Comparison of ENCODE assay signal across 1 cellular context in the genomic region with DNA sequence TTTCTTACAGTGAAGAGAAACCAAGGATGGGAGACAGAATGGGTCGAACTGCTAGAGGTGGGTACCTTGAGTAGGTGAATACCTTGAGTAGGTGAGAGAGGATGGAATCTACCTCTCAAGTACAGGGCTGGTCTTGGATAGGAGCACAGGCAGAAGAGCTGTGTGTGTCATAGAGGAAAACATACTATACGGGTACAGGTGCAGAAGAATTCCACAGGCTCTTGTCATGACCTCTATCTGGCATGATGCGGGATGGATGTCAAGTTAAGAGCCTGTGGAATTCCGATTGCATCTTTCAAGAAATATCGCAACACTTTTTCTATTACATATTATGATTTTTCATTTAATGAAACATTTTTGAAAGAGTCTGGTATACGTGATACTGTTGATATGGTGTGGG.
TF ChIP-seq lines count a peak whose summit lies in the region.

No MANE protein-coding gene starts in this region.

TF ChIP-seq in GM23338, 12 proteins besides CTCF, POLR2A, EP300 and RAD21:
- TF ChIP-seq, protein P1, sequence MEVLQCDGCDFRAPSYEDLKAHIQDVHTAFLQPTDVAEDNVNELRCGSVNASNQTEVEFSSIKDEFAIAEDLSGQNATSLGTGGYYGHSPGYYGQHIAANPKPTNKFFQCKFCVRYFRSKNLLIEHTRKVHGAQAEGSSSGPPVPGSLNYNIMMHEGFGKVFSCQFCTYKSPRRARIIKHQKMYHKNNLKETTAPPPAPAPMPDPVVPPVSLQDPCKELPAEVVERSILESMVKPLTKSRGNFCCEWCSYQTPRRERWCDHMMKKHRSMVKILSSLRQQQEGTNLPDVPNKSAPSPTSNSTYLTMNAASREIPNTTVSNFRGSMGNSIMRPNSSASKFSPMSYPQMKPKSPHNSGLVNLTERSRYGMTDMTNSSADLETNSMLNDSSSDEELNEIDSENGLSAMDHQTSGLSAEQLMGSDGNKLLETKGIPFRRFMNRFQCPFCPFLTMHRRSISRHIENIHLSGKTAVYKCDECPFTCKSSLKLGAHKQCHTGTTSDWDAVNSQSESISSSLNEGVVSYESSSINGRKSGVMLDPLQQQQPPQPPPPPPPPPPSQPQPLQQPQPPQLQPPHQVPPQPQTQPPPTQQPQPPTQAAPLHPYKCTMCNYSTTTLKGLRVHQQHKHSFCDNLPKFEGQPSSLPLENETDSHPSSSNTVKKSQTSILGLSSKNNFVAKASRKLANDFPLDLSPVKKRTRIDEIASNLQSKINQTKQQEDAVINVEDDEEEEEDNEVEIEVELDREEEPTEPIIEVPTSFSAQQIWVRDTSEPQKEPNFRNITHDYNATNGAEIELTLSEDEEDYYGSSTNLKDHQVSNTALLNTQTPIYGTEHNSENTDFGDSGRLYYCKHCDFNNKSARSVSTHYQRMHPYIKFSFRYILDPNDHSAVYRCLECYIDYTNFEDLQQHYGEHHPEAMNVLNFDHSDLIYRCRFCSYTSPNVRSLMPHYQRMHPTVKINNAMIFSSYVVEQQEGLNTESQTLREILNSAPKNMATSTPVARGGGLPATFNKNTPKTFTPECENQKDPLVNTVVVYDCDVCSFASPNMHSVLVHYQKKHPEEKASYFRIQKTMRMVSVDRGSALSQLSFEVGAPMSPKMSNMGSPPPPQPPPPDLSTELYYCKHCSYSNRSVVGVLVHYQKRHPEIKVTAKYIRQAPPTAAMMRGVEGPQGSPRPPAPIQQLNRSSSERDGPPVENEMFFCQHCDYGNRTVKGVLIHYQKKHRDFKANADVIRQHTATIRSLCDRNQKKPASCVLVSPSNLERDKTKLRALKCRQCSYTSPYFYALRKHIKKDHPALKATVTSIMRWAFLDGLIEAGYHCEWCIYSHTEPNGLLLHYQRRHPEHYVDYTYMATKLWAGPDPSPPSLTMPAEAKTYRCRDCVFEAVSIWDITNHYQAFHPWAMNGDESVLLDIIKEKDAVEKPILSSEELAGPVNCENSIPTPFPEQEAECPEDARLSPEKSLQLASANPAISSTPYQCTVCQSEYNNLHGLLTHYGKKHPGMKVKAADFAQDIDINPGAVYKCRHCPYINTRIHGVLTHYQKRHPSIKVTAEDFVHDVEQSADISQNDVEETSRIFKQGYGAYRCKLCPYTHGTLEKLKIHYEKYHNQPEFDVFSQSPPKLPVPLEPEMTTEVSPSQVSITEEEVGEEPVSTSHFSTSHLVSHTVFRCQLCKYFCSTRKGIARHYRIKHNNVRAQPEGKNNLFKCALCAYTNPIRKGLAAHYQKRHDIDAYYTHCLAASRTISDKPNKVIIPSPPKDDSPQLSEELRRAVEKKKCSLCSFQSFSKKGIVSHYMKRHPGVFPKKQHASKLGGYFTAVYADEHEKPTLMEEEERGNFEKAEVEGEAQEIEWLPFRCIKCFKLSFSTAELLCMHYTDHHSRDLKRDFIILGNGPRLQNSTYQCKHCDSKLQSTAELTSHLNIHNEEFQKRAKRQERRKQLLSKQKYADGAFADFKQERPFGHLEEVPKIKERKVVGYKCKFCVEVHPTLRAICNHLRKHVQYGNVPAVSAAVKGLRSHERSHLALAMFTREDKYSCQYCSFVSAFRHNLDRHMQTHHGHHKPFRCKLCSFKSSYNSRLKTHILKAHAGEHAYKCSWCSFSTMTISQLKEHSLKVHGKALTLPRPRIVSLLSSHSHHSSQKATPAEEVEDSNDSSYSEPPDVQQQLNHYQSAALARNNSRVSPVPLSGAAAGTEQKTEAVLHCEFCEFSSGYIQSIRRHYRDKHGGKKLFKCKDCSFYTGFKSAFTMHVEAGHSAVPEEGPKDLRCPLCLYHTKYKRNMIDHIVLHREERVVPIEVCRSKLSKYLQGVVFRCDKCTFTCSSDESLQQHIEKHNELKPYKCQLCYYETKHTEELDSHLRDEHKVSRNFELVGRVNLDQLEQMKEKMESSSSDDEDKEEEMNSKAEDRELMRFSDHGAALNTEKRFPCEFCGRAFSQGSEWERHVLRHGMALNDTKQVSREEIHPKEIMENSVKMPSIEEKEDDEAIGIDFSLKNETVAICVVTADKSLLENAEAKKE (CRISPR knock-in tag; IDR thresholded peaks at IDR 0.05) = no peak
- no peak for TF ChIP-seq ZNF331 (CRISPR knock-in tag; IDR thresholded peaks at IDR 0.05; ENCODE audit: low read depth)
- TF ChIP-seq EZH2phosphoT487 (IDR thresholded peaks at IDR 0.05; ENCODE audit: unreplicated experiment) = no peak
- TF ChIP-seq, protein P2, sequence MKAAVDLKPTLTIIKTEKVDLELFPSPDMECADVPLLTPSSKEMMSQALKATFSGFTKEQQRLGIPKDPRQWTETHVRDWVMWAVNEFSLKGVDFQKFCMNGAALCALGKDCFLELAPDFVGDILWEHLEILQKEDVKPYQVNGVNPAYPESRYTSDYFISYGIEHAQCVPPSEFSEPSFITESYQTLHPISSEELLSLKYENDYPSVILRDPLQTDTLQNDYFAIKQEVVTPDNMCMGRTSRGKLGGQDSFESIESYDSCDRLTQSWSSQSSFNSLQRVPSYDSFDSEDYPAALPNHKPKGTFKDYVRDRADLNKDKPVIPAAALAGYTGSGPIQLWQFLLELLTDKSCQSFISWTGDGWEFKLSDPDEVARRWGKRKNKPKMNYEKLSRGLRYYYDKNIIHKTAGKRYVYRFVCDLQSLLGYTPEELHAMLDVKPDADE (IDR thresholded peaks at IDR 0.05) = no peak
- no peak for TF ChIP-seq STAT1 (IDR thresholded peaks at IDR 0.05; ENCODE audit: unreplicated experiment)
- TF ChIP-seq NANOG (IDR thresholded peaks at IDR 0.05; ENCODE audit: borderline replicate concordance) = no peak
- TF ChIP-seq ZNF114 (CRISPR knock-in tag; IDR thresholded peaks at IDR 0.05) = no peak
